In the genomic region with DNA sequence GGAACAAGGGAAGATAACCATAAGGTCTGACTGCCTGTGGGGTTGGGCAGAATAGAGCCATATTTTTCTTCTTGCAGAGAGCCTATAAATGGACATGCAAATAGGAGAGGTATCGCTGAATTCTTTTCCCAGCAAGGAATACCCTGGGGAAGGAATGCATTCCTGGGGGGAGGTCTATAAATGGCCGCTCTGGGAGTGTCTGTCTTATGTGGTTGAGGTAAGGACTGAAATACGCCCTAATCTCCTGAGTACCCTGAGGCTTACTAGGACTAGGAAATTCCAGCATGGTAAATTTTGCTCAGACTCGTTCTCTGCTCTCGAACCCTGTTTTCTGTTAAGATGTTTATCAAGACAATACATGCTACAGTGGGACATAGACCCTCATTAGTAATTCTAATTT, we compare ENCODE assay signal across 8 cellular contexts. TPM values are rescaled to one million over a fixed set of nuclear protein-coding genes. Genes with fewer than 3 reads are reported as not detected.
"Had no signal": no experiment of that assay in that cellular context is flagged by ENCODE, and none has a peak within 500 bp of the region (broad histone marks: within the 10 kb centered on the region; RNA-seq: fewer than 3 reads in every experiment).

No MANE protein-coding gene starts in this region.

RNA-seq across cellular contexts. Expression of a gene that starts 6.1 kb away (rescaled TPM):
- total RNA-seq: esophagus mucosa, esophagus squamous epithelium, gastrocnemius medialis, glomerular endothelial cell, left ventricle myocardium superior, mononuclear cell had no signal
- polyA plus RNA-seq: keratinocyte; naive thymus-derived CD4-positive, alpha-beta T cell had no signal
